Comparison of ENCODE assay signal across 15 cellular contexts in genomic region chr4:3466691-3467600, GRCh38. TPM values are rescaled to one million over a fixed set of nuclear protein-coding genes. Genes with fewer than 3 reads are reported as not detected.
A peak's percentile ranks its signal among the peaks of the same experiment; 100 is the strongest.
DNase-seq lines count a peak whose midpoint lies in the region; ATAC-seq and TF ChIP-seq lines count a peak whose summit lies in the region.
"Had no signal": no experiment of that assay in that cellular context is flagged by ENCODE, and none has a peak within 500 bp of the region (broad histone marks: within the 10 kb centered on the region; RNA-seq: fewer than 3 reads in every experiment).

No MANE protein-coding gene starts in this region.

- H3K36me3 Mint-ChIP-seq in chondrocyte (ENCODE audit: low read depth) (no peaks in the 10 kb centered on the region), neural progenitor cell (no peaks in the 10 kb centered on the region)
- H3K36me3 Mint-ChIP-seq: CD4-positive, alpha-beta memory T cell had no signal

- H3K4me1 ChIP-seq in left ventricle myocardium inferior (peaks cover 81% of the 10 kb centered on the region), neural progenitor cell (peaks cover 12% of the 10 kb centered on the region), vagina (peaks cover 35% of the 10 kb centered on the region)

- peak overlapping the region; percentile 93 for H3K27ac ChIP-seq in left ventricle myocardium inferior (replicated peaks)
- no peak overlapping the region for H3K27ac ChIP-seq in neural progenitor cell
- peak overlapping the region; percentile 35 for H3K27ac ChIP-seq in vagina
- H3K27ac ChIP-seq: GM23248 had no signal

- H3K4me3 ChIP-seq in left ventricle myocardium inferior (peak overlapping the region; percentile 75), neural progenitor cell (no peak overlapping the region), vagina (no peak overlapping the region)
- H3K4me3 ChIP-seq: GM23248 had no signal

- H3K4me1 Mint-ChIP-seq in chondrocyte (ENCODE audit: low read depth) (peaks cover 7% of the 10 kb centered on the region), neural progenitor cell (peaks cover 31% of the 10 kb centered on the region)
- H3K4me1 Mint-ChIP-seq: CD4-positive, alpha-beta memory T cell had no signal

- H3K27me3 ChIP-seq in left ventricle myocardium inferior (ENCODE audit: low read depth) (peaks cover 49% of the 10 kb centered on the region), neural progenitor cell (peaks cover 73% of the 10 kb centered on the region), vagina (no peaks in the 10 kb centered on the region)
- H3K27me3 ChIP-seq: BE2C had no signal

- TF ChIP-seq CTCF in chondrocyte (IDR thresholded peaks at IDR 0.05) (no peak), left ventricle myocardium inferior (IDR thresholded peaks at IDR 0.05; ENCODE audit: borderline replicate concordance) (no peak), neural progenitor cell (IDR thresholded peaks at IDR 0.05) (no peak), vagina (IDR thresholded peaks at IDR 0.05) (no peak)

- no peaks in the 10 kb centered on the region for H3K36me3 ChIP-seq in left ventricle myocardium inferior
- H3K36me3 ChIP-seq in neural progenitor cell = no peaks in the 10 kb centered on the region
- no peaks in the 10 kb centered on the region for H3K36me3 ChIP-seq in vagina
- H3K36me3 ChIP-seq: BE2C had no signal

- H2AFZ ChIP-seq in neural progenitor cell (replicated peaks) = no peak overlapping the region
- H2AFZ ChIP-seq: GM23248 had no signal

- H3K4me3 Mint-ChIP-seq in chondrocyte (ENCODE audit: unreplicated experiment) = no peak overlapping the region
- no peak overlapping the region for H3K4me3 Mint-ChIP-seq in neural progenitor cell
- H3K4me3 Mint-ChIP-seq: CD4-positive, alpha-beta memory T cell had no signal

- intact Hi-C loops in left ventricle myocardium inferior (cut with micrococcal nuclease) (no loop called here), vagina (cut with DNase I) (no loop called here)

- H3K9me3 ChIP-seq in left ventricle myocardium inferior (replicated peaks) (no peaks in the 10 kb centered on the region), neural progenitor cell (ENCODE audit: low read depth) (no peaks in the 10 kb centered on the region), vagina (no peaks in the 10 kb centered on the region)
- H3K9me3 ChIP-seq: BE2C had no signal

- H3K4me2 ChIP-seq in neural progenitor cell = no peak overlapping the region

- H3K79me2 ChIP-seq in neural progenitor cell (ENCODE audit: low read depth) = no peaks in the 10 kb centered on the region

- no peak for ATAC-seq in GM19463 (IDR thresholded peaks at IDR 0.05; ENCODE audit: unreplicated experiment)

- TF ChIP-seq POLR2A in vagina (IDR thresholded peaks at IDR 0.05) = no peak

- H3K9ac ChIP-seq in neural progenitor cell = no peak overlapping the region
- H3K9ac ChIP-seq: GM23248 had no signal

- peaks cover 25% of the 10 kb centered on the region for H3F3A ChIP-seq in neural progenitor cell (ENCODE audit: low read depth)

- peaks cover 4% of the 10 kb centered on the region for H4K20me1 ChIP-seq in neural progenitor cell (ENCODE audit: low read depth)

- H3K9me3 Mint-ChIP-seq in chondrocyte (ENCODE audit: low read depth) = no peaks in the 10 kb centered on the region
- no peaks in the 10 kb centered on the region for H3K9me3 Mint-ChIP-seq in neural progenitor cell
- H3K9me3 Mint-ChIP-seq: CD4-positive, alpha-beta memory T cell had no signal

- H3K27me3 Mint-ChIP-seq in chondrocyte (ENCODE audit: low read depth) (peaks cover 6% of the 10 kb centered on the region), neural progenitor cell (ENCODE audit: insufficient read depth, low read depth) (peaks cover 11% of the 10 kb centered on the region)

- DNase-seq in chondrocyte (ENCODE audit: low spot score) (peak; percentile 93), left ventricle myocardium inferior (peak; percentile 30), neural progenitor cell (ENCODE audit: low spot score) (peak; percentile 2), vagina (ENCODE audit: extremely low spot score in 2 of 2) (no peak), cerebellar cortex (ENCODE audit: low spot score) (no peak), NCI-H2107 (lab: John Stamatoyannopoulos, UW) (no peak)
- DNase-seq: BE2C, DMS79 treated with DMSO at 0.1 percent for 48 hours, Kasumi-1, NCI-H1417 treated with DMSO at 0.1 percent for 48 hours, NCI-H2029, NCI-H510A treated with DMSO at 0.1 percent for 48 hours had no signal

- H3K27ac Mint-ChIP-seq in chondrocyte (ENCODE audit: unreplicated experiment) = no peak overlapping the region
- no peak overlapping the region for H3K27ac Mint-ChIP-seq in neural progenitor cell
- H3K27ac Mint-ChIP-seq: CD4-positive, alpha-beta memory T cell had no signal

RNA-seq across cellular contexts. Expression of gene DOK7, which starts 3.8 kb away (rescaled TPM):
- 0.37 TPM in 1 of 3 replicates, not detected in the others for total RNA-seq in chondrocyte
- total RNA-seq in left ventricle myocardium inferior = 46.7 TPM
- 0.22 TPM in 1 of 2 replicates, not detected in the other for total RNA-seq in neural progenitor cell (ENCODE audit: low replicate concordance)
- total RNA-seq in vagina = 4.7 TPM
- total RNA-seq: CD4-positive, alpha-beta memory T cell; GM23248 had no signal

RNA-seq across cellular contexts. Expression of gene HGFAC, which starts 25.2 kb away (rescaled TPM):
- 0.28 to 0.36 TPM (median 0.35 TPM) in 3 replicates for total RNA-seq in chondrocyte
- 0.80 TPM for total RNA-seq in left ventricle myocardium inferior
- total RNA-seq in neural progenitor cell (ENCODE audit: low replicate concordance) = not detected in 2 replicates
- total RNA-seq in vagina = not detected
- total RNA-seq: GM23248 had no signal

Comparison
In these comparisons a context has a peak if more than half of its experiments do, and no peak if none do; other contexts are left out.
1. DNase-seq: peak in chondrocyte (single experiment), left ventricle myocardium inferior (single experiment) and neural progenitor cell (single experiment); none in vagina (0 of 2), cerebellar cortex (single experiment) and NCI-H2107 (single experiment).